ENCODE assay signal across 15 cellular contexts in genomic region chr7:42915356-42915755, GRCh38. TPM values are rescaled to one million over a fixed set of nuclear protein-coding genes. Genes with fewer than 3 reads are reported as not detected.
DNase-seq lines count a peak whose midpoint lies in the region; ATAC-seq and TF ChIP-seq lines count a peak whose summit lies in the region.
"Had no signal": no experiment of that assay in that cellular context is flagged by ENCODE, and none has a peak within 500 bp of the region (broad histone marks: within the 10 kb centered on the region; RNA-seq: fewer than 3 reads in every experiment).

No MANE protein-coding gene starts in this region.

- H3K36me3 Mint-ChIP-seq in CD4-positive, CD25-positive, alpha-beta regulatory T cell = peaks cover 28% of the 10 kb centered on the region
- peaks cover 53% of the 10 kb centered on the region for H3K36me3 Mint-ChIP-seq in CD8-positive, alpha-beta T cell

- peaks cover 42% of the 10 kb centered on the region for H3K36me3 ChIP-seq in CD4-positive, CD25-positive, alpha-beta regulatory T cell (ENCODE audit: control insufficient read depth, insufficient read depth, low read length)
- H3K36me3 ChIP-seq in OCI-LY3 (replicated peaks; ENCODE audit: low read depth, low read length) = peaks cover 36% of the 10 kb centered on the region
- peaks cover 18% of the 10 kb centered on the region for H3K36me3 ChIP-seq in CD8-positive, alpha-beta T cell (ENCODE audit: insufficient read depth, low read length)
- H3K36me3 ChIP-seq: uterus had no signal

- intact Hi-C loops in cardiac septum (cut with DNase I) = no loop called here
- intact Hi-C loops in CD8-positive, alpha-beta T cell (cut with DNase I, micrococcal nuclease) = no loop called here

- peaks cover 10% of the 10 kb centered on the region for H3K79me2 ChIP-seq in OCI-LY3 (ENCODE audit: low read length)

- H3K4me1 Mint-ChIP-seq in CD4-positive, CD25-positive, alpha-beta regulatory T cell = peaks cover 0 to 21% (median 20%) of the 10 kb centered on the region in 4 donors
- H3K4me1 Mint-ChIP-seq in CD8-positive, alpha-beta T cell (ENCODE audit: low read depth) = peaks cover 37% of the 10 kb centered on the region

- no peak for ATAC-seq in CD4-positive, CD25-positive, alpha-beta regulatory T cell (ENCODE audit: low read depth in 2 of 2)
- no peak for ATAC-seq in CD8-positive, alpha-beta T cell
- ATAC-seq: mucosa of descending colon had no signal

- no peaks in the 10 kb centered on the region for H3K27me3 Mint-ChIP-seq in CD4-positive, CD25-positive, alpha-beta regulatory T cell
- no peaks in the 10 kb centered on the region for H3K27me3 Mint-ChIP-seq in CD8-positive, alpha-beta T cell (ENCODE audit: low read depth)
- H3K27me3 Mint-ChIP-seq: dendritic cell treated with granulocyte-macrophage colony-stimulating factor and Interleukin-4, amounts not matched to agents 40 ng/mL and 50 ng/mL, for 4 days had no signal

- no peak for TF ChIP-seq CTCF in OCI-LY3 (IDR thresholded peaks at IDR 0.05; ENCODE audit: low read depth, low read length)
- no peak for TF ChIP-seq CTCF in choroid plexus epithelial cell (conservative IDR thresholded peaks at IDR 0.05; ENCODE audit: low read depth, low read length)
- no peak for TF ChIP-seq CTCF in CD8-positive, alpha-beta T cell (IDR thresholded peaks at IDR 0.05)

- H3K27ac ChIP-seq in CD4-positive, CD25-positive, alpha-beta regulatory T cell (ENCODE audit: insufficient read depth, low read length, poor library complexity, severe bottlenecking) = no peak overlapping the region
- peak overlapping the region; percentile 26; the same call in 1 of the 2 replicates for H3K27ac ChIP-seq in OCI-LY3 (ENCODE audit: low read length)
- H3K27ac ChIP-seq in CD8-positive, alpha-beta T cell (ENCODE audit: low read depth, low read length) = no peak overlapping the region

- POLR2A ChIA-PET in CD8-positive, alpha-beta T cell (lab: Charles Lee) = interaction anchor here (0.9 to 1.5 kb wide), 2 partner anchors 10 to 16 kb away, joined by 3 to 5 read pairs; partner anchors contain the start of genes MRPL32 and PSMA2

- no peaks in the 10 kb centered on the region for H4K20me1 ChIP-seq in OCI-LY3 (ENCODE audit: insufficient read depth, low read length)

- peak overlapping the region in 2 of 3 donors; percentile 68 to 90 for H3K27ac Mint-ChIP-seq in CD4-positive, CD25-positive, alpha-beta regulatory T cell
- H3K27ac Mint-ChIP-seq in CD8-positive, alpha-beta T cell = no peak overlapping the region

- DNase-seq in CD4-positive, CD25-positive, alpha-beta regulatory T cell = no peak
- peak; percentile 46 for DNase-seq in choroid plexus epithelial cell (ENCODE audit: low read depth)
- DNase-seq in myocyte (ENCODE audit: low read depth) = peak; percentile 13
- no peak for DNase-seq in NCI-H69 (lab: John Stamatoyannopoulos, UW)
- DNase-seq in iPS-NIHi7 (ENCODE audit: extremely low spot score) = no peak
- no peak for DNase-seq in cardiac septum (ENCODE audit: low spot score)
- DNase-seq in CD8-positive, alpha-beta T cell = no peak
- DNase-seq: activated CD4-positive, alpha-beta T cell treated with anti-CD3 and anti-CD28 coated beads, Interleukin-2, amount 50 U/mL, for 48 hours; mucosa of descending colon; NCI-H1930; stimulated activated CD4-positive, alpha-beta T cell treated with anti-CD3 and anti-CD28 coated beads, Interleukin-1b, Interleukin-23, amount 100 ng/mL, for 48 hours; uterus had no signal

- H3K9me3 ChIP-seq in CD4-positive, CD25-positive, alpha-beta regulatory T cell (ENCODE audit: control insufficient read depth in 2 of 2, low read length in 2 of 2) = no peaks in the 10 kb centered on the region
- H3K9me3 ChIP-seq in OCI-LY3 (ENCODE audit: insufficient read depth, low read length) = no peaks in the 10 kb centered on the region
- no peaks in the 10 kb centered on the region for H3K9me3 ChIP-seq in CD8-positive, alpha-beta T cell (ENCODE audit: low read length)
- H3K9me3 ChIP-seq: BLaER1 treated with 17β-estradiol and CSF1 and Interleukin-3, amounts not matched to agents 10 nM and 100 nM; mucosa of descending colon; uterus had no signal

- CTCF ChIA-PET in CD8-positive, alpha-beta T cell (lab: Charles Lee) = no interaction called here

- H3K27me3 ChIP-seq in CD4-positive, CD25-positive, alpha-beta regulatory T cell (ENCODE audit: control insufficient read depth, insufficient read depth, low read length) = no peaks in the 10 kb centered on the region
- H3K27me3 ChIP-seq in OCI-LY3 (ENCODE audit: low read depth, low read length) = no peaks in the 10 kb centered on the region
- H3K27me3 ChIP-seq in CD8-positive, alpha-beta T cell (ENCODE audit: insufficient read depth, low read length) = no peaks in the 10 kb centered on the region
- H3K27me3 ChIP-seq: BLaER1 treated with 17β-estradiol and CSF1 and Interleukin-3, amounts not matched to agents 10 nM and 100 nM; uterus had no signal

- H3K9me3 Mint-ChIP-seq in CD4-positive, CD25-positive, alpha-beta regulatory T cell = peaks cover 0 to 1% (median 0%) of the 10 kb centered on the region in 7 donors
- no peaks in the 10 kb centered on the region for H3K9me3 Mint-ChIP-seq in CD8-positive, alpha-beta T cell
- H3K9me3 Mint-ChIP-seq: dendritic cell treated with granulocyte-macrophage colony-stimulating factor and Interleukin-4, amounts not matched to agents 40 ng/mL and 50 ng/mL, for 4 days had no signal

- H3K4me1 ChIP-seq in CD4-positive, CD25-positive, alpha-beta regulatory T cell (ENCODE audit: control insufficient read depth, insufficient read depth, low read length, poor library complexity, severe bottlenecking) = peaks cover 14% of the 10 kb centered on the region
- H3K4me1 ChIP-seq in OCI-LY3 (ENCODE audit: low read length) = peaks cover 23% of the 10 kb centered on the region
- peaks cover 33% of the 10 kb centered on the region for H3K4me1 ChIP-seq in CD8-positive, alpha-beta T cell (ENCODE audit: insufficient read depth, low read length)

- no peak overlapping the region for H3K9ac ChIP-seq in OCI-LY3 (ENCODE audit: low read length)

- no peak overlapping the region for H3K4me3 ChIP-seq in CD4-positive, CD25-positive, alpha-beta regulatory T cell (ENCODE audit: low read depth, low read length)
- H3K4me3 ChIP-seq in OCI-LY3 (ENCODE audit: low read length) (no peak overlapping the region), choroid plexus epithelial cell (ENCODE audit: low read depth, low read length) (no peak overlapping the region)
- no peak overlapping the region for H3K4me3 ChIP-seq in CD8-positive, alpha-beta T cell (ENCODE audit: low read depth, low read length)
- H3K4me3 ChIP-seq: BLaER1 treated with 17β-estradiol and CSF1 and Interleukin-3, amounts not matched to agents 10 nM and 100 nM; mucosa of descending colon; uterus had no signal

- H3K4me3 Mint-ChIP-seq in CD4-positive, CD25-positive, alpha-beta regulatory T cell = peak overlapping the region in 1 of 4 donors; percentile 43
- no peak overlapping the region for H3K4me3 Mint-ChIP-seq in CD8-positive, alpha-beta T cell
- H3K4me3 Mint-ChIP-seq: dendritic cell treated with granulocyte-macrophage colony-stimulating factor and Interleukin-4, amounts not matched to agents 40 ng/mL and 50 ng/mL, for 4 days had no signal

- no peak overlapping the region for H2AFZ ChIP-seq in OCI-LY3 (ENCODE audit: low read depth, low read length)

- H3K4me2 ChIP-seq in OCI-LY3 (ENCODE audit: low read length) = no peak overlapping the region

RNA-seq across cellular contexts. Expression of gene C7orf25, which starts 3.5 kb away (rescaled TPM):
- total RNA-seq in CD4-positive, CD25-positive, alpha-beta regulatory T cell = 2.0 TPM
- 1 to 10 TPM in 3 of 4 donors, under 1 TPM in 1; 0.98 to 6.3 (median 2.2) TPM for polyA plus RNA-seq in CD4-positive, CD25-positive, alpha-beta regulatory T cell
- total RNA-seq in myocyte (15.1 and 26.1 TPM in 2 replicates), cardiac septum (5.2 TPM)
- polyA plus RNA-seq in myocyte (2012) = 6.0 TPM
- total RNA-seq in CD8-positive, alpha-beta T cell = 1 to 10 TPM; 2.1 to 2.2 TPM

RNA-seq across cellular contexts. Expression of gene PSMA2, which starts 16.6 kb away (rescaled TPM):
- 59.1 TPM for total RNA-seq in CD4-positive, CD25-positive, alpha-beta regulatory T cell
- 100 to 1,000 TPM; 264 to 331 (median 298) TPM for polyA plus RNA-seq in CD4-positive, CD25-positive, alpha-beta regulatory T cell
- total RNA-seq in myocyte (145 and 162 TPM in 2 replicates), cardiac septum (64.8 TPM)
- polyA plus RNA-seq in myocyte (2012) = 105 TPM
- total RNA-seq in CD8-positive, alpha-beta T cell = 10 to 100 TPM; 43.6 to 47.9 TPM

RNA-seq across cellular contexts. Expression of gene MRPL32, which starts 16.8 kb away (rescaled TPM):
- 37.6 TPM for total RNA-seq in CD4-positive, CD25-positive, alpha-beta regulatory T cell
- polyA plus RNA-seq in CD4-positive, CD25-positive, alpha-beta regulatory T cell = 10 to 100 TPM; 54.6 to 86.0 (median 67.1) TPM
- total RNA-seq in myocyte = 85.2 and 89.7 TPM in 2 replicates
- polyA plus RNA-seq in myocyte (2012) = 58.4 TPM
- total RNA-seq in cardiac septum = 51.3 TPM
- total RNA-seq in CD8-positive, alpha-beta T cell = 10 to 100 TPM; 64.9 to 65.1 TPM

Comparison
In these comparisons a context has a peak if more than half of its experiments do, and no peak if none do; other contexts are left out.
1. DNase-seq: peak in choroid plexus epithelial cell (single experiment) and myocyte (single experiment); none in CD4-positive, CD25-positive, alpha-beta regulatory T cell (0 of 3), NCI-H69 (single experiment), iPS-NIHi7 (single experiment), cardiac septum (single experiment) and CD8-positive, alpha-beta T cell (0 of 7).